In genomic region chr6:166635146-166635545, GRCh38 we compare ENCODE assay signal across 1 cellular context.
TF ChIP-seq lines count a peak whose summit lies in the region.

No MANE protein-coding gene starts in this region.

TF ChIP-seq in GM23338, 12 proteins besides CTCF, POLR2A, EP300 and RAD21 (continued from another document):
- TF ChIP-seq ZNF462 (CRISPR knock-in tag; IDR thresholded peaks at IDR 0.05): no peak
- no peak for TF ChIP-seq CREB1 (CRISPR knock-in tag; IDR thresholded peaks at IDR 0.05; ENCODE audit: low read depth)
- no peak for TF ChIP-seq EZH2 (IDR thresholded peaks at IDR 0.05; ENCODE audit: low read depth, unreplicated experiment)
- no peak for TF ChIP-seq POLR2AphosphoS5 (IDR thresholded peaks at IDR 0.05; ENCODE audit: low read depth)
- no peak for TF ChIP-seq ZNF331 (CRISPR knock-in tag; IDR thresholded peaks at IDR 0.05; ENCODE audit: low read depth)
- no peak for TF ChIP-seq STAT1 (IDR thresholded peaks at IDR 0.05; ENCODE audit: unreplicated experiment)
- no peak for TF ChIP-seq REST (IDR thresholded peaks at IDR 0.05; ENCODE audit: unreplicated experiment)
